14 cellular contexts compared by ENCODE assay signal in the genomic region with DNA sequence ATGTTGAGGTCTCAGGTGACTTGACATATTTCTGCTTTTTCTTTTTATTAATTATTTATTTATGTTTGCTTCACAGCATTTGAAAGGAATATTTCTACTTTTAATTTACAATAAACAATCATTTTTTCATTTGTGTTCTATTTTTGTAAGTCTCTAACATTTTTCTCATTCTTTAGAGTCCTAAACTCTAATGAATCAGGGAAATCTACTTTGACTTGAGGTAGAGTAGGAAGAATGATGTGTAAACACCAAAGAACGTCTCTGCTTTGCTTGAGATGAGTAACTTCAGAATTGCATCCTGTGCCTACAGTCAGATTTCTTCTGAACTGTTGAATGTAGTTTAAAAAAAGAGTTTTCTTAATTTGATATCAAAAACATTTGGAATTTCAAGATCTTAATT.
A peak's percentile ranks its signal among the peaks of the same experiment; 100 is the strongest.
DNase-seq lines count a peak whose midpoint lies in the region; TF ChIP-seq lines count a peak whose summit lies in the region.
"Had no signal": no experiment of that assay in that cellular context is flagged by ENCODE, and none has a peak within 500 bp of the region (broad histone marks: within the 10 kb centered on the region; RNA-seq: fewer than 3 reads in every experiment).

No MANE protein-coding gene starts in this region.

- TF ChIP-seq CTCF in AG10803 (conservative IDR thresholded peaks at IDR 0.05; ENCODE audit: low read length) = no peak
- TF ChIP-seq CTCF in GM10266 (IDR thresholded peaks at IDR 0.05; ENCODE audit: control insufficient read depth, insufficient read depth, low read depth, missing control alignments) = no peak

- no peak overlapping the region for H3K4me3 ChIP-seq in AG10803 (ENCODE audit: low read length)
- H3K4me3 ChIP-seq: MG63, spleen had no signal

- DNase-seq in AG10803 (ENCODE audit: low read depth) (peak; percentile 86), NCI-H226 (peak; percentile 29), dermis blood vessel endothelial cell (peak; percentile 23), myocyte (ENCODE audit: low read depth) (peak; percentile 13), GM10266 (ENCODE audit: extremely low spot score) (no peak), iPS-NIHi7 (ENCODE audit: extremely low spot score) (no peak), NCI-H446 (lab: John Stamatoyannopoulos, UW) (no peak)
- DNase-seq in stimulated activated CD4-positive, alpha-beta T cell treated with anti-CD3 and anti-CD28 coated beads, Interleukin-2, amount 100 ng/mL, for 24 hours = no peak
- DNase-seq: DMS153, foreskin keratinocyte, MG63, NCI-H82, nucleus accumbens, spleen had no signal

Comparison
In these comparisons a context has a peak if more than half of its experiments do, and no peak if none do; other contexts are left out.
1. DNase-seq: peak in AG10803 (single experiment), NCI-H226 (single experiment), dermis blood vessel endothelial cell (single experiment) and myocyte (single experiment); none in GM10266 (single experiment), iPS-NIHi7 (single experiment), stimulated activated CD4-positive, alpha-beta T cell treated with anti-CD3 and anti-CD28 coated beads, Interleukin-2, amount 100 ng/mL, for 24 hours (0 of 2) and NCI-H446 (0 of 2).